15 cellular contexts compared by ENCODE assay signal in the genomic region with DNA sequence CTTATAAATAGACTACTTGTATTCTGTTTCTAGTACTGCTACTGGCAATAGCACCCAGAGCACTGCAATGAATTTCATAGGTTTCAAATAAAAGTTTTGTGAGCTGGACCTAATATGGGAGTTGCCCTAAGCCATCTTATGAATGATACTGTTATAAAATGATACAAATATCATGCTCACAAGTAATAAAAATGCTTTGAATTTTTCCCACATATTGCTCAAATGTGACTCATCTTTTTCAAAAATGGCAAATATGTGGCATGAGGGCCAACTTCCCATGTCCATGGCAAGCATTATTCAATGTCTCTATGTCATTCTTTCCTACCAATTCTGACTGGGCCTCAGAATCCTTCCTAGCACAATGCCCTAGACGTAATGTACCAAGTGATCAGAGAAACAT.
DNase-seq lines count a peak whose midpoint lies in the region; ATAC-seq and TF ChIP-seq lines count a peak whose summit lies in the region.
"Had no signal": no experiment of that assay in that cellular context is flagged by ENCODE, and none has a peak within 500 bp of the region (broad histone marks: within the 10 kb centered on the region; RNA-seq: fewer than 3 reads in every experiment).

No MANE protein-coding gene starts in this region.

- peaks cover 8% of the 10 kb centered on the region in 2 donors for H3K9me3 Mint-ChIP-seq in effector memory CD8-positive, alpha-beta T cell
- H3K9me3 Mint-ChIP-seq: stimulated activated naive CD8-positive, alpha-beta T cell treated with anti-CD3 and anti-CD28 coated beads, Interleukin-15, Interleukin-2, amounts not matched to agents 100 ng/mL and 50 ng/mL, for 24 hours had no signal

- H3K4me2 ChIP-seq in mammary epithelial cell (ENCODE audit: insufficient read depth, low read depth, low read length), result peak overlapping the region; percentile 19

- in situ Hi-C loops in mammary epithelial cell (cut with MboI; ENCODE audit: low sequenced_read_pairs in 2 of 2), result no loop called here

- H3K27ac Mint-ChIP-seq in effector memory CD8-positive, alpha-beta T cell, result no peak overlapping the region
- H3K27ac Mint-ChIP-seq: stimulated activated naive CD8-positive, alpha-beta T cell treated with anti-CD3 and anti-CD28 coated beads, Interleukin-15, Interleukin-2, amounts not matched to agents 100 ng/mL and 50 ng/mL, for 24 hours had no signal

- no TSS peak for BruUV-seq in mammary epithelial cell (replicated peaks; lab: Mats Ljungman, UMichigan)

- H3K36me3 Mint-ChIP-seq in effector memory CD8-positive, alpha-beta T cell (ENCODE audit: insufficient read depth), result peaks cover 3% of the 10 kb centered on the region

- TF ChIP-seq EP300 in gastroesophageal sphincter (IDR thresholded peaks at IDR 0.05), result no peak

- no peak overlapping the region for H3K27ac ChIP-seq in mammary epithelial cell (ENCODE audit: insufficient read depth, low read depth, low read length)
- no peak overlapping the region for H3K27ac ChIP-seq in gastroesophageal sphincter
- H3K27ac ChIP-seq: uterus had no signal

- no peaks in the 10 kb centered on the region for H3K27me3 Mint-ChIP-seq in effector memory CD8-positive, alpha-beta T cell
- H3K27me3 Mint-ChIP-seq: stimulated activated naive CD8-positive, alpha-beta T cell treated with anti-CD3 and anti-CD28 coated beads, Interleukin-15, Interleukin-2, amounts not matched to agents 100 ng/mL and 50 ng/mL, for 24 hours had no signal

- ATAC-seq in gastroesophageal sphincter, result peak; percentile 18
- no peak for ATAC-seq in HG03196 (IDR thresholded peaks at IDR 0.05; ENCODE audit: unreplicated experiment)
- ATAC-seq in effector memory CD8-positive, alpha-beta T cell (replicated peaks), result no peak

- intact Hi-C loops in mammary epithelial cell (cut with micrococcal nuclease), result no loop called here

- H3K9me3 ChIP-seq in mammary epithelial cell (replicated peaks; ENCODE audit: insufficient read depth, low read length), result no peaks in the 10 kb centered on the region
- no peaks in the 10 kb centered on the region for H3K9me3 ChIP-seq in gastroesophageal sphincter
- H3K9me3 ChIP-seq: uterus had no signal

- 62% methylated on average over 1 of the region's 1 CpG for WGBS in mammary epithelial cell (ENCODE audit: low coverage, missing lambda C conversion rate)
- WGBS in gastroesophageal sphincter (ENCODE audit: low coverage in 1 of 2), 2 donors, result 78 to 92% methylated on average over 1 of the region's 1 CpG

- H3K79me2 ChIP-seq in mammary epithelial cell (ENCODE audit: insufficient read depth, low read length), result no peaks in the 10 kb centered on the region

- TF ChIP-seq POLR2A in gastroesophageal sphincter (IDR thresholded peaks at IDR 0.05), result no peak

- CTCF ChIA-PET in mammary epithelial cell (lab: Charles Lee; ENCODE audit: low non-redundant PET), result no interaction called here

- no peaks in the 10 kb centered on the region for H3K4me1 Mint-ChIP-seq in effector memory CD8-positive, alpha-beta T cell (ENCODE audit: low read depth in 2 of 2)

- H4K20me1 ChIP-seq in mammary epithelial cell (ENCODE audit: insufficient read depth, low read length), result no peaks in the 10 kb centered on the region

- DNase-seq in AG10803 (ENCODE audit: low read depth) (peak; percentile 90), LHCN-M2 (ENCODE audit: low read depth) (peak; percentile 84), mammary epithelial cell (peak; percentile 34), activated gamma-delta T cell treated with Interleukin-2 at 50 U/mL for 16 hours (no peak), DMS79 treated with DMSO at 0.1 percent for 48 hours (lab: John Stamatoyannopoulos, UW) (no peak)
- no peak for DNase-seq in effector memory CD8-positive, alpha-beta T cell
- DNase-seq: activated CD4-positive, alpha-beta T cell treated with anti-CD3 and anti-CD28 coated beads, Interleukin-2, amount 50 U/mL, for 1 hour; activated naive CD4-positive, alpha-beta T cell treated with anti-CD3 and anti-CD28 coated beads, Interleukin-2, amount 50 U/mL, for 16 hours; activated T-cell treated with anti-CD3 and anti-CD28 coated beads for 4 hours; hippocampal formation; NCI-H1694; uterus had no signal

- H3K4me3 Mint-ChIP-seq in effector memory CD8-positive, alpha-beta T cell, result no peak overlapping the region
- H3K4me3 Mint-ChIP-seq: stimulated activated naive CD8-positive, alpha-beta T cell treated with anti-CD3 and anti-CD28 coated beads, Interleukin-15, Interleukin-2, amounts not matched to agents 100 ng/mL and 50 ng/mL, for 24 hours had no signal

- no peaks in the 10 kb centered on the region for H3K27me3 ChIP-seq in mammary epithelial cell (ENCODE audit: insufficient read depth, low read length)
- no peaks in the 10 kb centered on the region for H3K27me3 ChIP-seq in gastroesophageal sphincter
- H3K27me3 ChIP-seq: uterus had no signal

- dilution Hi-C loops in mammary epithelial cell (cut with HindIII; ENCODE audit: low sequenced_read_pairs), result no loop called here

- no peak overlapping the region for H3K9ac ChIP-seq in mammary epithelial cell (ENCODE audit: insufficient read depth, low read length)

- H3K36me3 ChIP-seq in mammary epithelial cell (ENCODE audit: insufficient read depth, low read length) (no peaks in the 10 kb centered on the region), gastroesophageal sphincter (no peaks in the 10 kb centered on the region)
- H3K36me3 ChIP-seq: uterus had no signal

- peak overlapping the region; percentile 2 for H2AFZ ChIP-seq in mammary epithelial cell (ENCODE audit: low read depth, low read length)

- TF ChIP-seq CTCF in AG10803 (conservative IDR thresholded peaks at IDR 0.05; ENCODE audit: low read length) (no peak), mammary epithelial cell (conservative IDR thresholded peaks at IDR 0.05 in 1 of 2, IDR thresholded peaks at IDR 0.05 in 1 of 2; ENCODE audit: extremely low read depth in 1 of 2, insufficient read depth in 1 of 2, low read depth in 1 of 2, low read length in 2 of 2) (no peak), gastroesophageal sphincter (IDR thresholded peaks at IDR 0.05) (no peak)

- H3K4me1 ChIP-seq in mammary epithelial cell (ENCODE audit: insufficient read depth, low read length) (peaks cover 28% of the 10 kb centered on the region), gastroesophageal sphincter (peaks cover 0 to 30% (median 0%) of the 10 kb centered on the region in 3 donors)
- H3K4me1 ChIP-seq: uterus had no signal

- H3K4me3 ChIP-seq in AG10803 (ENCODE audit: low read length) (no peak overlapping the region), mammary epithelial cell (replicated peaks in 1 of 3; ENCODE audit: insufficient read depth in 1 of 3, low read depth in 2 of 3, low read length in 3 of 3) (no peak overlapping the region), gastroesophageal sphincter (no peak overlapping the region)
- H3K4me3 ChIP-seq: uterus had no signal

Comparison
In these comparisons a context has a peak if more than half of its experiments do, and no peak if none do; other contexts are left out.
1. DNase-seq: peak in AG10803 (single experiment), LHCN-M2 (single experiment) and mammary epithelial cell (single experiment); none in activated gamma-delta T cell treated with Interleukin-2 at 50 U/mL for 16 hours (single experiment), DMS79 treated with DMSO at 0.1 percent for 48 hours (single experiment) and effector memory CD8-positive, alpha-beta T cell (0 of 3).